7 cellular contexts compared by ENCODE assay signal in the genomic region with DNA sequence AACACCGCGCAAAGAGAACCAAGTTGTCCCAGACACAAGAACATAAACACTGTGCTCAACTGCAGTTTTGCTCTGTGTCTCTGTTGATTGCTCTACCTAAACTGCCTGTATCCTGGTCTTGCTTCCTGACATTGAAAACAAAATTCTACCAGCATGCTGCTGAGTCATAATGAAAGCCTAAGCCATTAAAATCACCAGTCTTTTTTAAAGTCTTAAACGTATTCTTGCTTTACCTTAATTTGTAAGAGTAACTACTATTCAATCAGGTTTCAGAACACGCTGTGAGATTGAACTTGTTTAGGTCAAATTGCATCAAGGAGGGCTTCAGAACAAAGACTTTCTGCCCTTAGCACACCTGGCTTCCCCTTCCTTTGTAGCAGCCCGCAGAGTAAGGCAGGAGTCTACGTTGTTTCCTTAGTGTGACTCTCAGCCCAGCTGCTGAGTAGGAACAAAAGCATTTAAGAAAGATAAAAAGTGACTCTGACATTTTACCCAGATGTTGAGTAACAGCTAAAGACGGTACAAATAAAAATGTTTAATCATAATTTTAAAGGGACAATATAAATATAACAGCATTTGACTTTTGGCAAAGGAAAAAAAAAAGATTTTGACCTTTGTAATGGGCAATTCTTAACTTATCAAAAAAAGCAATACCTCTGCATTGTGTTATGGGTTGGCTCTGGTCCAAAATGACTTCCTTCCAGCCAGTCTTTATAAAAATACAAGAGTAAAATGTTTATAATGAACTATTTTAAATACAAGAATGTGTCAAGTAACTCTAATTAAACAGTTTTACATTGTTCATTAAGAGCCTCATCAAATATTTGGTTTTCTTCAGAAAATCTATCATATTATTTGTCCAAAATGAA.
A peak's percentile ranks its signal among the peaks of the same experiment; 100 is the strongest.
DNase-seq lines count a peak whose midpoint lies in the region; ATAC-seq and TF ChIP-seq lines count a peak whose summit lies in the region.

No MANE protein-coding gene starts in this region.

- in situ Hi-C loops in HAP-1 (cut with MboI; ENCODE audit: low sequenced_read_pairs), result no loop called here

- no peaks in the 10 kb centered on the region for H3K27me3 ChIP-seq in SJSA1 (replicated peaks)
- H3K27me3 ChIP-seq in HAP-1 (ENCODE audit: low read depth), result no peaks in the 10 kb centered on the region

- H3K4me1 ChIP-seq in SJSA1 (replicated peaks), result peaks cover 11% of the 10 kb centered on the region
- H3K4me1 ChIP-seq in HAP-1, result no peaks in the 10 kb centered on the region

- peak; percentile 54 for ATAC-seq in GM19397 (IDR thresholded peaks at IDR 0.05; ENCODE audit: unreplicated experiment)
- ATAC-seq in HG03097 (IDR thresholded peaks at IDR 0.05; ENCODE audit: low FRiP score, unreplicated experiment), result peak; percentile 62
- ATAC-seq in naive thymus-derived CD8-positive, alpha-beta T cell, result no peak

- H3K4me1 Mint-ChIP-seq in nephron, result no peaks in the 10 kb centered on the region
- H3K4me1 Mint-ChIP-seq in naive thymus-derived CD8-positive, alpha-beta T cell, result no peaks in the 10 kb centered on the region

- no peaks in the 10 kb centered on the region for H3K36me3 ChIP-seq in SJSA1
- H3K36me3 ChIP-seq in HAP-1 (replicated peaks), result no peaks in the 10 kb centered on the region

- no peaks in the 10 kb centered on the region for H3K36me3 Mint-ChIP-seq in nephron (ENCODE audit: low read depth)
- H3K36me3 Mint-ChIP-seq in naive thymus-derived CD8-positive, alpha-beta T cell, result no peaks in the 10 kb centered on the region

- no peaks in the 10 kb centered on the region for H3K9me3 ChIP-seq in SJSA1 (replicated peaks)
- H3K9me3 ChIP-seq in HAP-1, result no peaks in the 10 kb centered on the region

- no peak for TF ChIP-seq CTCF in nephron (IDR thresholded peaks at IDR 0.05; ENCODE audit: unreplicated experiment in 3 of 3)

- no peaks in the 10 kb centered on the region for H3K9me3 Mint-ChIP-seq in nephron
- H3K9me3 Mint-ChIP-seq in naive thymus-derived CD8-positive, alpha-beta T cell, result peaks cover 0 to 9% (median 2%) of the 10 kb centered on the region in 9 donors

- H3K27ac Mint-ChIP-seq in nephron, result peak overlapping the region; percentile 6 to 60 (median 23)
- no peak overlapping the region for H3K27ac Mint-ChIP-seq in naive thymus-derived CD8-positive, alpha-beta T cell

- peaks cover 4% of the 10 kb centered on the region for H3K27me3 Mint-ChIP-seq in nephron (ENCODE audit: low read depth)
- H3K27me3 Mint-ChIP-seq in naive thymus-derived CD8-positive, alpha-beta T cell, result no peaks in the 10 kb centered on the region

- DNase-seq in SJSA1 (ENCODE audit: low read depth in 1 of 2, low spot score in 2 of 2), result peak; percentile 46 to 54
- DNase-seq in naive thymus-derived CD8-positive, alpha-beta T cell, result no peak
- DNase-seq in HAP-1 (ENCODE audit: low spot score in 2 of 2), result no peak
- DNase-seq in CD1c-positive myeloid dendritic cell (ENCODE audit: extremely low spot score), result no peak

- POLR2A ChIA-PET in naive thymus-derived CD8-positive, alpha-beta T cell (lab: Charles Lee), result no interaction called here

- no peak overlapping the region for H3K4me3 Mint-ChIP-seq in nephron
- H3K4me3 Mint-ChIP-seq in naive thymus-derived CD8-positive, alpha-beta T cell, result no peak overlapping the region

- H3K4me3 ChIP-seq in SJSA1 (no peak overlapping the region), HAP-1 (no peak overlapping the region)

- peak overlapping the region; percentile 67 for H3K27ac ChIP-seq in SJSA1

Comparison
In these comparisons a context has a peak if more than half of its experiments do, and no peak if none do; other contexts are left out.
1. ATAC-seq: peak in GM19397 (single experiment) and HG03097 (single experiment); none in naive thymus-derived CD8-positive, alpha-beta T cell (0 of 2).
2. DNase-seq: peak in SJSA1 (2 of 2); none in naive thymus-derived CD8-positive, alpha-beta T cell (0 of 10), HAP-1 (0 of 2) and CD1c-positive myeloid dendritic cell (single experiment).
3. H3K27ac Mint-ChIP-seq: peak in nephron (3 of 3); none in naive thymus-derived CD8-positive, alpha-beta T cell (0 of 10).